In the genomic region with DNA sequence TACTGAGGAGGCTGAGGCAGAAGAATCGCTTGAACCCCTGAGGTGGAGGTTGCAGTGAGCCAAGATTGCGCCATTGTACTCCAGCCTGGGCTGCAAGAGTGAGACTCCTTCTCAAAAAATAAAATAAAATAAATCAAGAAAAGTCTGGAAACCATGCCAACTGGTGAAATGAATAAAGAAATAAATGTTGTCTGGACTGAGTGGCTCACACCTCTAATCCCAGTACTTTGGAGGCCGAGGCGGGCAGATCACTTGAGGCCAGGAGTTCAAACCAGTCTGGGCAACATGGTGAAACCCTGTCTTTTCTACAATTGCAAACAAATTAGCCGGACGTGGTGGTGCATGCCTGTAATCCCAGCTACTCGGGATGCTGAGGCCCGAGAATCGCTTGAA, we compare ENCODE assay signal across 7 cellular contexts. TPM values are rescaled to one million over a fixed set of nuclear protein-coding genes. Genes with fewer than 3 reads are reported as not detected.
A peak's percentile ranks its signal among the peaks of the same experiment; 100 is the strongest.
DNase-seq lines count a peak whose midpoint lies in the region; ATAC-seq and TF ChIP-seq lines count a peak whose summit lies in the region.

No MANE protein-coding gene starts in this region.

- peak overlapping the region; percentile 97 for H3K27ac ChIP-seq in left ventricle myocardium inferior (replicated peaks)

- peak overlapping the region; percentile 71 for H3K4me3 Mint-ChIP-seq in WTC11

- no peak overlapping the region for H3K27ac Mint-ChIP-seq in WTC11

- H3K9me3 Mint-ChIP-seq in WTC11, result no peaks in the 10 kb centered on the region

- H3K27me3 ChIP-seq in left ventricle myocardium inferior (ENCODE audit: low read depth), result no peaks in the 10 kb centered on the region

- POLR2A ChIA-PET in WTC11 (lab: Charles Lee), result interaction anchor here (0.6 kb wide), 1 partner anchor 81 kb away, joined by 9 read pairs; no protein-coding TSS in a partner anchor

- peaks cover 4% of the 10 kb centered on the region for H3K4me1 Mint-ChIP-seq in WTC11

- no peaks in the 10 kb centered on the region for H3K9me3 ChIP-seq in left ventricle myocardium inferior (replicated peaks)

- H3K4me1 ChIP-seq in left ventricle myocardium inferior, result peaks cover 11% of the 10 kb centered on the region

- peak; percentile 1; the same call in 1 of the 2 replicates for ATAC-seq in WTC11
- no peak for ATAC-seq in GM19463 (IDR thresholded peaks at IDR 0.05; ENCODE audit: unreplicated experiment)

- DNase-seq in HFF-Myc (ENCODE audit: extremely low read depth, low read depth) (no peak), WTC11 (ENCODE audit: low spot score) (no peak), left ventricle myocardium inferior (no peak), retinal pigment epithelial cell (ENCODE audit: low read depth) (no peak), NCI-H1092 (lab: John Stamatoyannopoulos, UW) (no peak)
- no peak for DNase-seq in activated CD4-positive, alpha-beta T cell treated with anti-CD3 and anti-CD28 coated beads for 1 hour

- no peaks in the 10 kb centered on the region for H3K36me3 Mint-ChIP-seq in WTC11

- CTCF ChIA-PET in WTC11 (lab: Charles Lee), result interaction anchor here (0.7 to 1.8 kb wide), 10 partner anchors 19 to 311 kb away, joined by 3 to 20 read pairs (median 3); no protein-coding TSS in a partner anchor

- H3K27me3 Mint-ChIP-seq in WTC11 (ENCODE audit: low read depth), result no peaks in the 10 kb centered on the region

- intact Hi-C loops in left ventricle myocardium inferior (cut with micrococcal nuclease), result no loop called here

- H3K36me3 ChIP-seq in left ventricle myocardium inferior, result no peaks in the 10 kb centered on the region

- TF ChIP-seq CTCF in HFF-Myc (IDR thresholded peaks at IDR 0.05; ENCODE audit: low read depth, low read length, missing control alignments) (no peak), WTC11 (IDR thresholded peaks at IDR 0.05) (no peak), left ventricle myocardium inferior (IDR thresholded peaks at IDR 0.05; ENCODE audit: borderline replicate concordance) (no peak), retinal pigment epithelial cell (conservative IDR thresholded peaks at IDR 0.05; ENCODE audit: low read depth, low read length) (no peak)

- peak overlapping the region; percentile 48 for H3K4me3 ChIP-seq in HFF-Myc (replicated peaks; ENCODE audit: low read depth, low read length)
- H3K4me3 ChIP-seq in left ventricle myocardium inferior, result peak overlapping the region; percentile 82
- peak overlapping the region; percentile 68 for H3K4me3 ChIP-seq in retinal pigment epithelial cell (ENCODE audit: low read length)

TF ChIP-seq in WTC11, 78 proteins besides CTCF, POLR2A, EP300 and RAD21:
- TF ChIP-seq, protein P1, sequence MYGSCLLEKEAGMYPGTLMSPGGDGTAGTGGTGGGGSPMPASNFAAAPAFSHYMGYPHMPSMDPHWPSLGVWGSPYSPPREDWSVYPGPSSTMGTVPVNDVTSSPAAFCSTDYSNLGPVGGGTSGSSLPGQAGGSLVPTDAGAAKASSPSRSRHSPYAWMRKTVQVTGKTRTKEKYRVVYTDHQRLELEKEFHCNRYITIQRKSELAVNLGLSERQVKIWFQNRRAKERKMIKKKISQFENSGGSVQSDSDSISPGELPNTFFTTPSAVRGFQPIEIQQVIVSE (CRISPR knock-in tag; IDR thresholded peaks at IDR 0.05; ENCODE audit: borderline replicate concordance), result no peak
- no peak for TF ChIP-seq NFATC4 (CRISPR knock-in tag; IDR thresholded peaks at IDR 0.05)
- TF ChIP-seq, protein P2, sequence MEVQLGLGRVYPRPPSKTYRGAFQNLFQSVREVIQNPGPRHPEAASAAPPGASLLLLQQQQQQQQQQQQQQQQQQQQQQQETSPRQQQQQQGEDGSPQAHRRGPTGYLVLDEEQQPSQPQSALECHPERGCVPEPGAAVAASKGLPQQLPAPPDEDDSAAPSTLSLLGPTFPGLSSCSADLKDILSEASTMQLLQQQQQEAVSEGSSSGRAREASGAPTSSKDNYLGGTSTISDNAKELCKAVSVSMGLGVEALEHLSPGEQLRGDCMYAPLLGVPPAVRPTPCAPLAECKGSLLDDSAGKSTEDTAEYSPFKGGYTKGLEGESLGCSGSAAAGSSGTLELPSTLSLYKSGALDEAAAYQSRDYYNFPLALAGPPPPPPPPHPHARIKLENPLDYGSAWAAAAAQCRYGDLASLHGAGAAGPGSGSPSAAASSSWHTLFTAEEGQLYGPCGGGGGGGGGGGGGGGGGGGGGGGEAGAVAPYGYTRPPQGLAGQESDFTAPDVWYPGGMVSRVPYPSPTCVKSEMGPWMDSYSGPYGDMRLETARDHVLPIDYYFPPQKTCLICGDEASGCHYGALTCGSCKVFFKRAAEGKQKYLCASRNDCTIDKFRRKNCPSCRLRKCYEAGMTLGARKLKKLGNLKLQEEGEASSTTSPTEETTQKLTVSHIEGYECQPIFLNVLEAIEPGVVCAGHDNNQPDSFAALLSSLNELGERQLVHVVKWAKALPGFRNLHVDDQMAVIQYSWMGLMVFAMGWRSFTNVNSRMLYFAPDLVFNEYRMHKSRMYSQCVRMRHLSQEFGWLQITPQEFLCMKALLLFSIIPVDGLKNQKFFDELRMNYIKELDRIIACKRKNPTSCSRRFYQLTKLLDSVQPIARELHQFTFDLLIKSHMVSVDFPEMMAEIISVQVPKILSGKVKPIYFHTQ (CRISPR knock-in tag; IDR thresholded peaks at IDR 0.05), result no peak
- TF ChIP-seq CREB1 (CRISPR knock-in tag; IDR thresholded peaks at IDR 0.05), result no peak
- no peak for TF ChIP-seq NR1H2 (CRISPR knock-in tag; IDR thresholded peaks at IDR 0.05)
- TF ChIP-seq ETV6 (CRISPR knock-in tag; IDR thresholded peaks at IDR 0.05), result no peak
TF ChIP-seq in WTC11: peak in this region for 0.

RNA-seq across cellular contexts. Expression of a gene that starts 0.7 kb away (rescaled TPM):
- total RNA-seq in WTC11 (2021) (3.5 to 4.6 TPM (median 4.4 TPM) in 3 replicates), left ventricle myocardium inferior (3.5 TPM)
